ENCODE assay signal across 27 cellular contexts in genomic region chr10:123888751-123889150, GRCh38. TPM values are rescaled to one million over a fixed set of nuclear protein-coding genes. Genes with fewer than 3 reads are reported as not detected.
"Had no signal": no experiment of that assay in that cellular context is flagged by ENCODE, and none has a peak within 500 bp of the region (broad histone marks: within the 10 kb centered on the region; RNA-seq: fewer than 3 reads in every experiment).

No MANE protein-coding gene starts in this region.

- H3K36me3 ChIP-seq: adrenal gland had no signal

- H3K27me3 ChIP-seq: adrenal gland, body of pancreas had no signal

- H3K9me3 ChIP-seq: adrenal gland, body of pancreas had no signal

- H3K27ac ChIP-seq: adrenal gland, body of pancreas, VCaP had no signal

- ATAC-seq: activated T-helper 17 cell treated with anti-CD3 and anti-CD28 coated beads, Interleukin-2, amount 50 U/mL, for 72 hours; body of pancreas; T-helper 17 cell had no signal

- DNase-seq: activated CD4-positive, alpha-beta memory T cell treated with anti-CD3 and anti-CD28 coated beads, Interleukin-2, amount 10 ng/mL, durations not matched to agents 7 days and 5 days; activated CD4-positive, alpha-beta T cell treated with anti-CD3 and anti-CD28 coated beads, Interleukin-2, amount 10 ng/mL, durations not matched to agents 7 days and 5 days; activated CD4-positive, CD25-positive, alpha-beta regulatory T cell; activated naive CD4-positive, alpha-beta T cell treated with anti-CD3 and anti-CD28 coated beads, Interleukin-2, amount 50 U/mL, for 16 hours; activated naive CD8-positive, alpha-beta T cell treated with anti-CD3 and anti-CD28 coated beads, Interleukin-2, amount 10 ng/mL, durations not matched to agents 7 days and 5 days; activated T-cell treated with anti-CD3 and anti-CD28 coated beads for 4 hours; activated T-cell treated with anti-CD3 and anti-CD28 coated beads, Interleukin-2, amount 50 U/mL, for 48 hours; adrenal gland; aorta; body of pancreas; KG1; NCI-H1092; NCI-H2029; NCI-H345; NCI-H510A; NCI-H526 treated with DMSO at 0.1 percent for 48 hours; NCI-H82; SIG-M5; T-helper 17 cell; T-helper 9 cell had no signal

- H3K4me1 ChIP-seq: adrenal gland, body of pancreas had no signal

- H3K4me3 ChIP-seq: adrenal gland, body of pancreas had no signal

RNA-seq across cellular contexts. Expression of gene CPXM2, which starts 2.9 kb away (rescaled TPM):
- total RNA-seq: activated CD4-positive, alpha-beta memory T cell treated with anti-CD3 and anti-CD28 coated beads, Interleukin-2, amount 10 ng/mL, durations not matched to agents 7 days and 5 days; activated CD4-positive, alpha-beta T cell treated with anti-CD3 and anti-CD28 coated beads, Interleukin-2, amount 10 ng/mL, durations not matched to agents 7 days and 5 days; activated CD8-positive, alpha-beta memory T cell treated with anti-CD3 and anti-CD28 coated beads for 36 hours; activated naive CD8-positive, alpha-beta T cell treated with anti-CD3 and anti-CD28 coated beads, Interleukin-2, amount 10 ng/mL, durations not matched to agents 7 days and 5 days; activated T-helper 17 cell treated with anti-CD3 and anti-CD28 coated beads, Interleukin-2, amount 50 U/mL, for 72 hours; LHCN-M2; MCF 10A; OCI-LY7 had no signal
- polyA plus RNA-seq: IgD-negative memory B cell had no signal
